Comparison of ENCODE assay signal across 9 cellular contexts in genomic region chr2:39851691-39852110, GRCh38.
DNase-seq lines count a peak whose midpoint lies in the region; ATAC-seq and TF ChIP-seq lines count a peak whose summit lies in the region.
"Had no signal": no experiment of that assay in that cellular context is flagged by ENCODE, and none has a peak within 500 bp of the region (broad histone marks: within the 10 kb centered on the region; RNA-seq: fewer than 3 reads in every experiment).

No MANE protein-coding gene starts in this region.

- no peak for TF ChIP-seq POLR2A in uterus (IDR thresholded peaks at IDR 0.05)

- no peak overlapping the region for H3K27ac ChIP-seq in mammary epithelial cell (ENCODE audit: insufficient read depth, low read depth, low read length)
- peak overlapping the region in 1 of 2 donors; percentile 36 for H3K27ac ChIP-seq in uterus

- in situ Hi-C loops in mammary epithelial cell (cut with MboI; ENCODE audit: low sequenced_read_pairs in 2 of 2): no loop called here

- H4K20me1 ChIP-seq in mammary epithelial cell (ENCODE audit: insufficient read depth, low read length): no peaks in the 10 kb centered on the region

- H3K4me1 ChIP-seq in mammary epithelial cell (ENCODE audit: insufficient read depth, low read length) (peaks cover 18% of the 10 kb centered on the region), uterus (no peaks in the 10 kb centered on the region)

- H3K4me3 ChIP-seq in mammary epithelial cell (replicated peaks in 1 of 3; ENCODE audit: insufficient read depth in 1 of 3, low read depth in 2 of 3, low read length in 3 of 3) (no peak overlapping the region), uterus (peak overlapping the region; percentile 1 to 6)
- H3K4me3 ChIP-seq: skin epidermis had no signal

- H3K79me2 ChIP-seq in mammary epithelial cell (ENCODE audit: insufficient read depth, low read length): no peaks in the 10 kb centered on the region

- H3K9ac ChIP-seq in mammary epithelial cell (ENCODE audit: insufficient read depth, low read length): no peak overlapping the region

- no peaks in the 10 kb centered on the region for H3K9me3 ChIP-seq in mammary epithelial cell (replicated peaks; ENCODE audit: insufficient read depth, low read length)
- no peaks in the 10 kb centered on the region for H3K9me3 ChIP-seq in uterus

- DNase-seq in Ammon's horn (ENCODE audit: low spot score): peak; percentile 48
- peak; percentile 18 for DNase-seq in mammary epithelial cell
- DNase-seq in uterus: no peak
- no peak for DNase-seq in stimulated activated CD8-positive, alpha-beta memory T cell treated with anti-CD3 and anti-CD28 coated beads, Interleukin-4, amount 100 ng/mL, for 48 hours
- no peak for DNase-seq in HUDEP-2 (lab: John Stamatoyannopoulos, UW; ENCODE audit: unreplicated experiment in 76 of 76)
- DNase-seq in activated CD8-positive, alpha-beta memory T cell treated with anti-CD3 and anti-CD28 coated beads, Interleukin-2, amount 50 U/mL, for 48 hours: no peak

- CTCF ChIA-PET in mammary epithelial cell (lab: Charles Lee; ENCODE audit: low non-redundant PET): interaction anchor here (0.5 to 1.1 kb wide), 3 partner anchors 97 to 181 kb away, joined by 3 to 5 read pairs (median 3); no protein-coding TSS in a partner anchor

- no peaks in the 10 kb centered on the region for H3K36me3 ChIP-seq in mammary epithelial cell (ENCODE audit: insufficient read depth, low read length)
- H3K36me3 ChIP-seq in uterus: no peaks in the 10 kb centered on the region

- dilution Hi-C loops in mammary epithelial cell (cut with HindIII; ENCODE audit: low sequenced_read_pairs): no loop called here

- BruUV-seq in mammary epithelial cell (replicated peaks; lab: Mats Ljungman, UMichigan): no TSS peak

- peak; percentile 98 for ATAC-seq in GM19351 (IDR thresholded peaks at IDR 0.05; ENCODE audit: unreplicated experiment)
- peak; percentile 80 for ATAC-seq in HG03342 (IDR thresholded peaks at IDR 0.05; ENCODE audit: unreplicated experiment)

- H3K4me2 ChIP-seq in mammary epithelial cell (ENCODE audit: insufficient read depth, low read depth, low read length): peak overlapping the region; percentile 24

- WGBS in mammary epithelial cell (ENCODE audit: low coverage, missing lambda C conversion rate): 0% methylated on average over 2 of the region's 2 CpGs

- intact Hi-C loops in mammary epithelial cell (cut with micrococcal nuclease): loop anchor here (10.0 kb wide), 1 partner anchor 703 kb away; no protein-coding TSS in a partner anchor
- intact Hi-C loops in uterus (cut with DNase I; ENCODE audit: low total_unique reads): no loop called here

- peak; percentile 10 to 27 for TF ChIP-seq CTCF in mammary epithelial cell (conservative IDR thresholded peaks at IDR 0.05 in 1 of 2, IDR thresholded peaks at IDR 0.05 in 1 of 2; ENCODE audit: extremely low read depth in 1 of 2, insufficient read depth in 1 of 2, low read depth in 1 of 2, low read length in 2 of 2)
- no peak for TF ChIP-seq CTCF in uterus (IDR thresholded peaks at IDR 0.05)

- H3K27me3 ChIP-seq in mammary epithelial cell (ENCODE audit: insufficient read depth, low read length) (no peaks in the 10 kb centered on the region), uterus (no peaks in the 10 kb centered on the region)

- peak overlapping the region; percentile 35 for H2AFZ ChIP-seq in mammary epithelial cell (ENCODE audit: low read depth, low read length)

Comparison
In these comparisons a context has a peak if more than half of its experiments do, and no peak if none do; other contexts are left out.
1. DNase-seq: peak in Ammon's horn (single experiment) and mammary epithelial cell (single experiment); none in uterus (0 of 2), stimulated activated CD8-positive, alpha-beta memory T cell treated with anti-CD3 and anti-CD28 coated beads, Interleukin-4, amount 100 ng/mL, for 48 hours (single experiment), HUDEP-2 (0 of 76) and activated CD8-positive, alpha-beta memory T cell treated with anti-CD3 and anti-CD28 coated beads, Interleukin-2, amount 50 U/mL, for 48 hours (single experiment).
2. H3K4me3 ChIP-seq: peak in uterus (2 of 2); none in mammary epithelial cell (0 of 3).
3. CTCF ChIP-seq: peak in mammary epithelial cell (2 of 2); none in uterus (0 of 4).